ENCODE assay signal across 18 cellular contexts in genomic region chr9:134331186-134332025, GRCh38. TPM values are rescaled to one million over a fixed set of nuclear protein-coding genes. Genes with fewer than 3 reads are reported as not detected.
DNase-seq lines count a peak whose midpoint lies in the region; ATAC-seq and TF ChIP-seq lines count a peak whose summit lies in the region.
"Had no signal": no experiment of that assay in that cellular context is flagged by ENCODE, and none has a peak within 500 bp of the region (broad histone marks: within the 10 kb centered on the region; RNA-seq: fewer than 3 reads in every experiment).

No MANE protein-coding gene starts in this region.

- no peaks in the 10 kb centered on the region for H3K36me3 Mint-ChIP-seq in brain
- H3K36me3 Mint-ChIP-seq: IgD-negative memory B cell, natural killer cell had no signal

- H3K9ac ChIP-seq in liver (ENCODE audit: low read depth in 1 of 2, low read length in 2 of 2) = peak overlapping the region; percentile 35 to 82
- H3K9ac ChIP-seq in subcutaneous abdominal adipose tissue (ENCODE audit: low read length in 5 of 5) = peak overlapping the region in 3 of 5 donors; percentile 0 to 31 (median 2)

- H3K9me3 Mint-ChIP-seq in brain = no peaks in the 10 kb centered on the region
- H3K9me3 Mint-ChIP-seq: activated T-helper 2 cell treated with anti-CD3 and anti-CD28 coated beads, Interferon-gamma antibody, Interleukin-2, Interleukin-4, amounts not matched to agents 10 μg/mL and 5 μg/mL and 100 μg/mL, durations not matched to agents 14 hours and 24 hours and 36 hours; IgD-negative memory B cell; natural killer cell had no signal

- WGBS in liver = 51% methylated on average over 30 of the region's 30 CpGs

- no peaks in the 10 kb centered on the region for H3K36me3 ChIP-seq in liver (ENCODE audit: control insufficient read depth in 4 of 4, insufficient read depth in 3 of 4, low read depth in 1 of 4, low read length in 3 of 4)
- H3K36me3 ChIP-seq in subcutaneous abdominal adipose tissue (ENCODE audit: control insufficient read depth in 5 of 5, insufficient read depth in 5 of 5, low read length in 5 of 5) = no peaks in the 10 kb centered on the region
- H3K36me3 ChIP-seq: gastroesophageal sphincter, sigmoid colon had no signal

- H3K27me3 ChIP-seq in liver (ENCODE audit: control insufficient read depth in 4 of 4, insufficient read depth in 4 of 4, low read length in 3 of 4) (no peaks in the 10 kb centered on the region), subcutaneous abdominal adipose tissue (ENCODE audit: control insufficient read depth in 5 of 5, insufficient read depth in 4 of 5, low read length in 5 of 5) (no peaks in the 10 kb centered on the region)
- H3K27me3 ChIP-seq: gastroesophageal sphincter, sigmoid colon had no signal

- H3K4me1 ChIP-seq in liver (ENCODE audit: control insufficient read depth in 4 of 4, insufficient read depth in 4 of 4, low read length in 3 of 4) (peaks cover 57 to 79% (median 69%) of the 10 kb centered on the region in 4 donors), subcutaneous abdominal adipose tissue (ENCODE audit: control insufficient read depth in 5 of 5, insufficient read depth in 5 of 5, low read length in 5 of 5) (peaks cover 26 to 96% (median 92%) of the 10 kb centered on the region in 5 donors)

- H3K9me3 ChIP-seq in liver (ENCODE audit: control insufficient read depth in 4 of 4, low read length in 3 of 4) = no peaks in the 10 kb centered on the region
- H3K9me3 ChIP-seq in subcutaneous abdominal adipose tissue (ENCODE audit: control insufficient read depth in 5 of 5, low read length in 5 of 5) = no peaks in the 10 kb centered on the region
- H3K9me3 ChIP-seq: gastroesophageal sphincter, sigmoid colon had no signal

- DNase-seq in SW480 (ENCODE audit: low spot score) (no peak), NCI-H2196 (lab: John Stamatoyannopoulos, UW; ENCODE audit: unreplicated experiment) (no peak)
- DNase-seq: natural killer cell, NCI-H1092, NCI-H2107, sigmoid colon, T-helper 17 cell had no signal

- ATAC-seq in GM19452 (IDR thresholded peaks at IDR 0.05; ENCODE audit: unreplicated experiment) = no peak
- ATAC-seq: gastroesophageal sphincter, HCT116, natural killer cell, T-helper 17 cell had no signal

- H3K4me1 Mint-ChIP-seq in brain = peaks cover 81% of the 10 kb centered on the region

- TF ChIP-seq CTCF in brain (conservative IDR thresholded peaks at IDR 0.05) (no peak), liver (IDR thresholded peaks at IDR 0.05; ENCODE audit: low read depth, low read length, missing input control) (no peak)

- TF ChIP-seq RAD21 in Ishikawa (IDR thresholded peaks at IDR 0.05; ENCODE audit: low read depth) (no peak), liver (IDR thresholded peaks at IDR 0.05) (peak in 1 of 2 donors; percentile 13)

- peak overlapping the region in 4 of 5 experiments; percentile 60 to 89 (median 79) for H3K4me3 Mint-ChIP-seq in brain
- H3K4me3 Mint-ChIP-seq: B cell, natural killer cell, T-helper 17 cell had no signal

- peak overlapping the region in 2 of 3 donors; percentile 3 to 23 for H3K4me3 ChIP-seq in liver (ENCODE audit: low read depth in 1 of 3, low read length in 3 of 3)
- H3K4me3 ChIP-seq in subcutaneous abdominal adipose tissue (ENCODE audit: low read depth in 1 of 5, low read length in 5 of 5) = no peak overlapping the region
- H3K4me3 ChIP-seq: gastroesophageal sphincter, lung, sigmoid colon had no signal

- H3K27ac Mint-ChIP-seq in brain = peak overlapping the region; percentile 71 to 97 (median 77)
- H3K27ac Mint-ChIP-seq: activated T-helper 2 cell treated with anti-CD3 and anti-CD28 coated beads, Interferon-gamma antibody, Interleukin-2, Interleukin-4, amounts not matched to agents 10 μg/mL and 5 μg/mL and 100 μg/mL, durations not matched to agents 14 hours and 24 hours and 36 hours; B cell; natural killer cell; T-helper 17 cell had no signal

- TF ChIP-seq EP300 in Ishikawa (IDR thresholded peaks at IDR 0.05; ENCODE audit: borderline replicate concordance) = no peak

- H3K27me3 Mint-ChIP-seq in brain = no peaks in the 10 kb centered on the region
- H3K27me3 Mint-ChIP-seq: B cell, T-helper 17 cell had no signal

- H3K27ac ChIP-seq in liver (ENCODE audit: low read depth in 1 of 2, low read length in 2 of 2) (peak overlapping the region; percentile 72 to 99), subcutaneous abdominal adipose tissue (ENCODE audit: low read depth, low read length) (peak overlapping the region; percentile 94)
- H3K27ac ChIP-seq: gastroesophageal sphincter, sigmoid colon had no signal

TF ChIP-seq in Ishikawa, 13 proteins besides CTCF, POLR2A, EP300 and RAD21:
- TF ChIP-seq MAX (IDR thresholded peaks at IDR 0.05) (peak; percentile 21; the same call in 1 of the 2 replicates), TEAD4 (IDR thresholded peaks at IDR 0.05) (no peak)
TF ChIP-seq in Ishikawa: peak in this region for 1.

TF ChIP-seq in liver, 16 proteins besides CTCF, POLR2A, EP300 and RAD21:
- no peak for TF ChIP-seq FOXA2 (IDR thresholded peaks at IDR 0.05)
- no peak for TF ChIP-seq SP1 (IDR thresholded peaks at IDR 0.05)
- TF ChIP-seq YY1 (IDR thresholded peaks at IDR 0.05) = no peak
- no peak for TF ChIP-seq ATF3 (IDR thresholded peaks at IDR 0.05)
- TF ChIP-seq REST (IDR thresholded peaks at IDR 0.05) = no peak
- peak in 1 of 2 donors; percentile 6 for TF ChIP-seq RXRA (IDR thresholded peaks at IDR 0.05)

RNA-seq across cellular contexts. Expression of gene RXRA, which starts 5.2 kb away (rescaled TPM):
- polyA plus RNA-seq in brain (ENCODE audit: insufficient read depth, low read depth, low replicate concordance) = 29.9 TPM
- total RNA-seq in liver = 100 to 1,000 TPM in 1 of 2 donors, 10 to 100 TPM in 1; 41.5 to 116 TPM
- 100 to 1,000 TPM in 1 of 2 donors, 10 to 100 TPM in 1; 46.8 to 101 TPM for polyA plus RNA-seq in liver

Comparison
In these comparisons a context has a peak if more than half of its experiments do, and no peak if none do; other contexts are left out.
1. H3K4me3 ChIP-seq: peak in liver (2 of 3); none in subcutaneous abdominal adipose tissue (0 of 5).